Comparison of ENCODE assay signal across 16 cellular contexts in genomic region chr2:235567842-235568241, GRCh38.
A peak's percentile ranks its signal among the peaks of the same experiment; 100 is the strongest.
DNase-seq lines count a peak whose midpoint lies in the region; ATAC-seq and TF ChIP-seq lines count a peak whose summit lies in the region.
"Had no signal": no experiment of that assay in that cellular context is flagged by ENCODE, and none has a peak within 500 bp of the region (broad histone marks: within the 10 kb centered on the region; RNA-seq: fewer than 3 reads in every experiment).

No MANE protein-coding gene starts in this region.

- DNase-seq in Caco-2 (no peak), HK-2 (ENCODE audit: unreplicated experiment) (peak; percentile 38), astrocyte of the hippocampus (ENCODE audit: low read depth, low spot score) (peak; percentile 21), kidney glomerular epithelial cell (lab: John Stamatoyannopoulos, UW) (peak; percentile 48)
- DNase-seq: CD4-positive, CD25-positive, alpha-beta regulatory T cell; HCEC 1CT; MG63; NCI-H1092 treated with DMSO at 0.1 percent for 48 hours; NCI-H2081 treated with DMSO at 0.1 percent for 48 hours; NCI-H510A treated with DMSO at 0.1 percent for 48 hours; Peyer's patch; SHP77 treated with DMSO at 0.1 percent for 48 hours had no signal

- no peak overlapping the region for H3K4me3 Mint-ChIP-seq in Caco-2 (ENCODE audit: unreplicated experiment)
- H3K4me3 Mint-ChIP-seq: CD4-positive, CD25-positive, alpha-beta regulatory T cell had no signal

- H3K9me3 ChIP-seq in Caco-2: no peaks in the 10 kb centered on the region
- H3K9me3 ChIP-seq: MG63, Peyer's patch had no signal

- peaks cover 12% of the 10 kb centered on the region for H3K36me3 Mint-ChIP-seq in Caco-2 (ENCODE audit: insufficient read depth, unreplicated experiment)
- H3K36me3 Mint-ChIP-seq: CD4-positive, CD25-positive, alpha-beta regulatory T cell had no signal

- H3K4me1 ChIP-seq in Caco-2: peaks cover 23% of the 10 kb centered on the region

- intact Hi-C loops in Caco-2 (cut with micrococcal nuclease; ENCODE audit: unreplicated experiment): no loop called here

- H3K36me3 ChIP-seq in Caco-2 (ENCODE audit: control insufficient read depth, insufficient read depth, low read length): no peaks in the 10 kb centered on the region
- H3K36me3 ChIP-seq: MG63, Peyer's patch had no signal

- H3K27me3 Mint-ChIP-seq in Caco-2 (ENCODE audit: insufficient read depth, unreplicated experiment): no peaks in the 10 kb centered on the region
- H3K27me3 Mint-ChIP-seq: CD4-positive, CD25-positive, alpha-beta regulatory T cell had no signal

- POLR2A ChIA-PET in Caco-2 (lab: Charles Lee): no interaction called here

- no peak for ATAC-seq in HG03565 (IDR thresholded peaks at IDR 0.05; ENCODE audit: unreplicated experiment)
- no peak for ATAC-seq in GM18511 (IDR thresholded peaks at IDR 0.05; ENCODE audit: unreplicated experiment)
- ATAC-seq in GM21528 (IDR thresholded peaks at IDR 0.05; ENCODE audit: low FRiP score, unreplicated experiment): no peak
- no peak for ATAC-seq in HG03378 (IDR thresholded peaks at IDR 0.05; ENCODE audit: unreplicated experiment)

- H3K4me3 ChIP-seq in Caco-2 (ENCODE audit: low read depth, low read length): no peak overlapping the region
- H3K4me3 ChIP-seq: MG63, Peyer's patch had no signal

- no peak for TF ChIP-seq CTCF in Caco-2 (IDR thresholded peaks at IDR 0.05; ENCODE audit: insufficient read depth in 1 of 2, low read depth in 1 of 2, low read length in 1 of 2, severe bottlenecking in 1 of 2, unreplicated experiment in 1 of 2)

- no TSS peak for BruUV-seq in Caco-2 (replicated peaks; lab: Mats Ljungman, UMichigan)

- peak overlapping the region; percentile 79 for H3K27ac Mint-ChIP-seq in Caco-2 (ENCODE audit: unreplicated experiment)
- H3K27ac Mint-ChIP-seq: CD4-positive, CD25-positive, alpha-beta regulatory T cell had no signal

- no peaks in the 10 kb centered on the region for H3K27me3 ChIP-seq in Caco-2 (replicated peaks; ENCODE audit: control insufficient read depth, insufficient read depth, low read length)
- H3K27me3 ChIP-seq: MG63, Peyer's patch had no signal

- H3K9me3 Mint-ChIP-seq in Caco-2 (ENCODE audit: unreplicated experiment): no peaks in the 10 kb centered on the region

- CTCF ChIA-PET in Caco-2 (lab: Charles Lee): no interaction called here

- peaks cover 19% of the 10 kb centered on the region for H3K4me1 Mint-ChIP-seq in Caco-2 (ENCODE audit: low read depth, unreplicated experiment)
- H3K4me1 Mint-ChIP-seq: CD4-positive, CD25-positive, alpha-beta regulatory T cell had no signal

Comparison
In these comparisons a context has a peak if more than half of its experiments do, and no peak if none do; other contexts are left out.
1. DNase-seq: peak in HK-2 (single experiment), astrocyte of the hippocampus (single experiment) and kidney glomerular epithelial cell (single experiment); none in Caco-2 (0 of 2).